In genomic region chr7:24517166-24517565, GRCh38 we compare ENCODE assay signal across 8 cellular contexts.
"Had no signal": no experiment of that assay in that cellular context is flagged by ENCODE, and none has a peak within 500 bp of the region (broad histone marks: within the 10 kb centered on the region; RNA-seq: fewer than 3 reads in every experiment).

No MANE protein-coding gene starts in this region.

- ATAC-seq: GM12878 had no signal

- FAIRE-seq: G401.6, GM12878, GM12891, GM12892, GM18507, GM19239 had no signal

- H3K4me3 ChIP-seq: GM12878 had no signal

- DNase-seq: GDM1, GF-D8 had no signal
